Comparison of ENCODE assay signal across 8 cellular contexts in genomic region chr11:75450826-75451783, GRCh38. TPM values are rescaled to one million over a fixed set of nuclear protein-coding genes. Genes with fewer than 3 reads are reported as not detected.
DNase-seq lines count a peak whose midpoint lies in the region; ATAC-seq and TF ChIP-seq lines count a peak whose summit lies in the region.

No MANE protein-coding gene starts in this region.

- DNase-seq in Caco-2 (peak in 1 of 2 experiments; percentile 79), MM.1S (no peak), adipocyte (ENCODE audit: low read depth) (peak; percentile 20), colonic mucosa (no peak), NCI-H2029 (lab: John Stamatoyannopoulos, UW) (no peak)

- H3K79me2 ChIP-seq in MM.1S (ENCODE audit: low read length), result no peaks in the 10 kb centered on the region

- H3K9me2 ChIP-seq in MM.1S (replicated peaks; ENCODE audit: insufficient read depth, low read length), result no peaks in the 10 kb centered on the region

- CTCF ChIA-PET in Caco-2 (lab: Charles Lee), result interaction anchor here (0.5 to 1.6 kb wide), 23 partner anchors 10 to 613 kb away, joined by 3 to 14 read pairs (median 5); partner anchors contain the start of genes GDPD5 and SERPINH1

- no peaks in the 10 kb centered on the region for H3F3A ChIP-seq in MM.1S (ENCODE audit: insufficient read depth, low read length)

- H3K4me3 ChIP-seq in Caco-2 (ENCODE audit: low read depth, low read length) (no peak overlapping the region), MM.1S (ENCODE audit: low read length) (no peak overlapping the region), adipocyte (ENCODE audit: low read length) (no peak overlapping the region), colonic mucosa (no peak overlapping the region)

- POLR2A ChIA-PET in Caco-2 (lab: Charles Lee), result interaction anchor here (0.5 to 0.8 kb wide), 3 partner anchors 29 to 82 kb away, joined by 3 to 6 read pairs (median 4); no protein-coding TSS in a partner anchor

- intact Hi-C loops in Caco-2 (cut with micrococcal nuclease; ENCODE audit: unreplicated experiment) (loop anchor here (1.0 kb wide), 1 partner anchor 43 kb away; no protein-coding TSS in a partner anchor), colonic mucosa (cut with DNase I) (no loop called here)

- no peak for ATAC-seq in HG03342 (IDR thresholded peaks at IDR 0.05; ENCODE audit: unreplicated experiment)
- no peak for ATAC-seq in HG02884 (IDR thresholded peaks at IDR 0.05; ENCODE audit: unreplicated experiment)

- no peaks in the 10 kb centered on the region for H3K4me1 ChIP-seq in Caco-2
- no peaks in the 10 kb centered on the region for H3K4me1 ChIP-seq in MM.1S (ENCODE audit: low read length)
- peaks cover 15% of the 10 kb centered on the region for H3K4me1 ChIP-seq in adipocyte (ENCODE audit: control insufficient read depth, insufficient read depth, low read length)
- H3K4me1 ChIP-seq in colonic mucosa, result no peaks in the 10 kb centered on the region

- no peaks in the 10 kb centered on the region for H3K36me3 ChIP-seq in Caco-2 (ENCODE audit: control insufficient read depth, insufficient read depth, low read length)
- no peaks in the 10 kb centered on the region for H3K36me3 ChIP-seq in MM.1S (replicated peaks; ENCODE audit: insufficient read depth, low read length)
- no peaks in the 10 kb centered on the region for H3K36me3 ChIP-seq in adipocyte (ENCODE audit: control insufficient read depth, insufficient read depth, low read length, severe bottlenecking)
- H3K36me3 ChIP-seq in colonic mucosa, result no peaks in the 10 kb centered on the region

- H4K20me1 ChIP-seq in MM.1S (ENCODE audit: insufficient read depth, low read length), result no peaks in the 10 kb centered on the region

- H3K9ac ChIP-seq in MM.1S (ENCODE audit: low read length), result no peak overlapping the region
- H3K9ac ChIP-seq in adipocyte (ENCODE audit: low read length), result no peak overlapping the region
- H3K9ac ChIP-seq in colonic mucosa (ENCODE audit: low read depth in 2 of 2, low read length in 2 of 2), result no peak overlapping the region

- H3K36me3 Mint-ChIP-seq in Caco-2 (ENCODE audit: insufficient read depth, unreplicated experiment), result no peaks in the 10 kb centered on the region
- H3K36me3 Mint-ChIP-seq in nephron (ENCODE audit: low read depth), result no peaks in the 10 kb centered on the region

- no peak overlapping the region for H3K4me3 Mint-ChIP-seq in Caco-2 (ENCODE audit: unreplicated experiment)
- H3K4me3 Mint-ChIP-seq in nephron, result no peak overlapping the region

- H3K27ac Mint-ChIP-seq in Caco-2 (ENCODE audit: unreplicated experiment), result no peak overlapping the region
- H3K27ac Mint-ChIP-seq in nephron, result no peak overlapping the region

- H3K4me2 ChIP-seq in MM.1S (ENCODE audit: low read depth, low read length), result no peak overlapping the region

- H3K27ac ChIP-seq in MM.1S (ENCODE audit: low read length), result no peak overlapping the region
- H3K27ac ChIP-seq in colonic mucosa, result no peak overlapping the region

- no peaks in the 10 kb centered on the region for H3K4me1 Mint-ChIP-seq in Caco-2 (ENCODE audit: low read depth, unreplicated experiment)
- peaks cover 10% of the 10 kb centered on the region for H3K4me1 Mint-ChIP-seq in nephron

- no TSS peak for BruUV-seq in Caco-2 (replicated peaks; lab: Mats Ljungman, UMichigan)

- H3K27me3 ChIP-seq in Caco-2 (replicated peaks; ENCODE audit: control insufficient read depth, insufficient read depth, low read length) (no peaks in the 10 kb centered on the region), MM.1S (replicated peaks; ENCODE audit: insufficient read depth, low read length) (peaks cover 62% of the 10 kb centered on the region), adipocyte (replicated peaks; ENCODE audit: control insufficient read depth, insufficient read depth, low read length) (no peaks in the 10 kb centered on the region), colonic mucosa (no peaks in the 10 kb centered on the region)

- peak; percentile 93 to 98 for TF ChIP-seq CTCF in Caco-2 (IDR thresholded peaks at IDR 0.05; ENCODE audit: insufficient read depth in 1 of 2, low read depth in 1 of 2, low read length in 1 of 2, severe bottlenecking in 1 of 2, unreplicated experiment in 1 of 2)
- peak; percentile 68 for TF ChIP-seq CTCF in MM.1S (IDR thresholded peaks at IDR 0.05; ENCODE audit: low read length)
- TF ChIP-seq CTCF in nephron (IDR thresholded peaks at IDR 0.05; ENCODE audit: unreplicated experiment in 3 of 3), result peak; percentile 43 to 49 (median 48)
- no peak for TF ChIP-seq CTCF in colonic mucosa (IDR thresholded peaks at IDR 0.05)

- H3K27me3 Mint-ChIP-seq in Caco-2 (ENCODE audit: insufficient read depth, unreplicated experiment) (no peaks in the 10 kb centered on the region), nephron (ENCODE audit: low read depth) (peaks cover 39% of the 10 kb centered on the region)

- H2AFZ ChIP-seq in MM.1S (ENCODE audit: low read length), result no peak overlapping the region

- no peaks in the 10 kb centered on the region for H3K9me3 Mint-ChIP-seq in Caco-2 (ENCODE audit: unreplicated experiment)
- H3K9me3 Mint-ChIP-seq in nephron, result no peaks in the 10 kb centered on the region

- no peaks in the 10 kb centered on the region for H3K9me3 ChIP-seq in Caco-2
- no peaks in the 10 kb centered on the region for H3K9me3 ChIP-seq in MM.1S (replicated peaks; ENCODE audit: insufficient read depth, low read length)
- no peaks in the 10 kb centered on the region for H3K9me3 ChIP-seq in adipocyte (ENCODE audit: control insufficient read depth, low read length)
- H3K9me3 ChIP-seq in colonic mucosa, result no peaks in the 10 kb centered on the region

RNA-seq across cellular contexts. Expression of gene KLHL35, which starts 18.1 kb away (rescaled TPM):
- 46.0 and 51.4 TPM in 2 replicates for total RNA-seq in Caco-2 (2022)
- total RNA-seq in colonic mucosa, result under 1 TPM; 0.50 to 0.67 TPM

RNA-seq across cellular contexts. Expression of gene RPS3, which starts 51.8 kb away (rescaled TPM):
- 6,280 and 6,333 TPM in 2 replicates for total RNA-seq in Caco-2 (2022)
- total RNA-seq in colonic mucosa, result 1,000 to 10,000 TPM; 2,133 to 2,596 TPM

Comparison
In these comparisons a context has a peak if more than half of its experiments do, and no peak if none do; other contexts are left out.
1. RNA of gene KLHL35, which starts 18.1 kb away (total RNA-seq): 46.0 to 51.4 TPM in Caco-2; 0.50 to 0.67 TPM in colonic mucosa; every median in the first group is over 10 times any median in the second.